In the genomic region with DNA sequence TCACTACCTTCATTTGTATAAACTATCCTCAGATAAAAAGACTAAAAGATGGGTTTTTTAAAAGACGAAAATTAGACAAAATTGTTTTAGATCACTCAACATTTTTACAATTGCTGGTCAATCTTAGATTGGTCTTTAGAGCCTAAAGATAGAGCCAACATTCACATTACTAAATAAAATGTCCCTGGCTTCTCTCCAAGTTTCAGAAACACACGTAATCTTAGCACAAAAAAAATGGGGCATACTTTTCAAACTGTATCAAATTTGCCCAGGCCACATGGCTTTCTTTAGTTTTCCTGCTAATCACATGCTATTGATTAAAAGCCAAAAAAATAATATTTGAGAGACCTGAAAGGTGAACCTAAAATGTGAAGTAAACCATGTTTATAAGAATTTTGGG, we compare ENCODE assay signal across 21 cellular contexts.
"Had no signal": no experiment of that assay in that cellular context is flagged by ENCODE, and none has a peak within 500 bp of the region (broad histone marks: within the 10 kb centered on the region; RNA-seq: fewer than 3 reads in every experiment).

No MANE protein-coding gene starts in this region.

- H3K27ac ChIP-seq: breast epithelium, pancreas, sigmoid colon had no signal

- H3K27me3 Mint-ChIP-seq: activated CD4-positive, alpha-beta T cell treated with anti-CD3 and anti-CD28 coated beads, Interleukin-2, amount 10 ng/mL, durations not matched to agents 7 days and 5 days; activated naive CD4-positive, alpha-beta T cell treated with anti-CD3 and anti-CD28 coated beads, Interleukin-2, amount 10 ng/mL, durations not matched to agents 7 days and 5 days; activated naive CD8-positive, alpha-beta T cell treated with anti-CD3 and anti-CD28 coated beads, Interleukin-2, amount 50 U/mL, for 24 hours had no signal

- H3K4me1 ChIP-seq: breast epithelium, pancreas had no signal

- DNase-seq: activated CD4-positive, alpha-beta T cell treated with anti-CD3 and anti-CD28 coated beads, Interleukin-2, amount 10 ng/mL, durations not matched to agents 7 days and 5 days; activated CD8-positive, alpha-beta T cell treated with anti-CD3 and anti-CD28 coated beads, Interleukin-2, amount 10 ng/mL, durations not matched to agents 7 days and 5 days; activated effector memory CD4-positive, alpha-beta T cell treated with Interleukin-2 at 50 U/mL for 16 hours; activated naive CD4-positive, alpha-beta T cell treated with anti-CD3 and anti-CD28 coated beads, Interleukin-2, amount 10 ng/mL, durations not matched to agents 7 days and 5 days; activated naive CD8-positive, alpha-beta T cell treated with anti-CD3 and anti-CD28 coated beads, Interleukin-2, amount 50 U/mL, for 24 hours; activated T-cell treated with anti-CD3 and anti-CD28 coated beads, Interleukin-2, amount 50 U/mL, for 48 hours; endodermal cell; immature natural killer cell; natural killer cell; pancreas; sigmoid colon; stimulated activated CD4-positive, alpha-beta T cell treated with anti-CD3 and anti-CD28 coated beads, Interleukin-12 subunit alpha, Interleukin-12 subunit beta, amount 100 ng/mL, for 4 hours; stimulated activated CD4-positive, alpha-beta T cell treated with anti-CD3 and anti-CD28 coated beads, Interleukin-1b, Interleukin-23, amount 100 ng/mL, for 48 hours; stimulated activated CD8-positive, alpha-beta memory T cell treated with anti-CD3 and anti-CD28 coated beads, Interleukin-4, amount 100 ng/mL, for 48 hours; stimulated activated naive CD4-positive, alpha-beta T cell; tibial artery had no signal

- ATAC-seq: activated CD4-positive, CD25-positive, alpha-beta regulatory T cell treated with anti-CD3 and anti-CD28 coated beads, Interleukin-2, amount 50 U/mL, for 24 hours; activated CD8-positive, alpha-beta T cell treated with anti-CD3 and anti-CD28 coated beads, Interleukin-2, amount 10 ng/mL, durations not matched to agents 7 days and 5 days; activated naive CD8-positive, alpha-beta T cell treated with anti-CD3 and anti-CD28 coated beads, Interleukin-2, amount 50 U/mL, for 24 hours; natural killer cell had no signal

- H3K27ac Mint-ChIP-seq: activated CD4-positive, alpha-beta T cell treated with anti-CD3 and anti-CD28 coated beads, Interleukin-2, amount 10 ng/mL, durations not matched to agents 7 days and 5 days; activated CD8-positive, alpha-beta T cell treated with anti-CD3 and anti-CD28 coated beads, Interleukin-2, amount 10 ng/mL, durations not matched to agents 7 days and 5 days; activated naive CD4-positive, alpha-beta T cell treated with anti-CD3 and anti-CD28 coated beads, Interleukin-2, amount 10 ng/mL, durations not matched to agents 7 days and 5 days; activated naive CD8-positive, alpha-beta T cell treated with anti-CD3 and anti-CD28 coated beads, Interleukin-2, amount 50 U/mL, for 24 hours; endodermal cell; immature natural killer cell; natural killer cell; T-helper 1 cell treated with Interleukin-12 subunit alpha and Interleukin-12 subunit beta and Interleukin-4 antibody, amounts not matched to agents 30 μg/mL and 1 μg/mL, for 36 hours had no signal

- H3K9me3 ChIP-seq: ascending aorta, breast epithelium, pancreas, sigmoid colon, tibial artery had no signal

- FAIRE-seq: pancreas, urothelium cell line had no signal

- H3K4me1 Mint-ChIP-seq: activated CD4-positive, alpha-beta T cell treated with anti-CD3 and anti-CD28 coated beads, Interleukin-2, amount 10 ng/mL, durations not matched to agents 7 days and 5 days; activated naive CD4-positive, alpha-beta T cell treated with anti-CD3 and anti-CD28 coated beads, Interleukin-2, amount 10 ng/mL, durations not matched to agents 7 days and 5 days; activated naive CD8-positive, alpha-beta T cell treated with anti-CD3 and anti-CD28 coated beads, Interleukin-2, amount 50 U/mL, for 24 hours had no signal

- H3K4me3 Mint-ChIP-seq: activated CD4-positive, alpha-beta T cell treated with anti-CD3 and anti-CD28 coated beads, Interleukin-2, amount 10 ng/mL, durations not matched to agents 7 days and 5 days; activated CD8-positive, alpha-beta T cell treated with anti-CD3 and anti-CD28 coated beads, Interleukin-2, amount 10 ng/mL, durations not matched to agents 7 days and 5 days; activated naive CD4-positive, alpha-beta T cell treated with anti-CD3 and anti-CD28 coated beads, Interleukin-2, amount 10 ng/mL, durations not matched to agents 7 days and 5 days; activated naive CD8-positive, alpha-beta T cell treated with anti-CD3 and anti-CD28 coated beads, Interleukin-2, amount 50 U/mL, for 24 hours; endodermal cell; immature natural killer cell; natural killer cell; T-helper 1 cell treated with Interleukin-12 subunit alpha and Interleukin-12 subunit beta and Interleukin-4 antibody, amounts not matched to agents 30 μg/mL and 1 μg/mL, for 36 hours had no signal

- H3K36me3 Mint-ChIP-seq: natural killer cell had no signal

- H3K36me3 ChIP-seq: ascending aorta, breast epithelium, pancreas, sigmoid colon, tibial artery had no signal

- H3K4me3 ChIP-seq: ascending aorta, breast epithelium, pancreas, sigmoid colon, tibial artery had no signal

- H3K9me3 Mint-ChIP-seq: activated naive CD4-positive, alpha-beta T cell treated with anti-CD3 and anti-CD28 coated beads, Interleukin-2, amount 10 ng/mL, durations not matched to agents 7 days and 5 days; activated naive CD8-positive, alpha-beta T cell treated with anti-CD3 and anti-CD28 coated beads, Interleukin-2, amount 50 U/mL, for 24 hours; endodermal cell; immature natural killer cell; natural killer cell; T-helper 1 cell treated with Interleukin-12 subunit alpha and Interleukin-12 subunit beta and Interleukin-4 antibody, amounts not matched to agents 30 μg/mL and 1 μg/mL, for 36 hours had no signal

- H3K27me3 ChIP-seq: ascending aorta, breast epithelium, pancreas, sigmoid colon, tibial artery had no signal
